8 cellular contexts compared by ENCODE assay signal in genomic region chr17:81371910-81372760, GRCh38. TPM values are rescaled to one million over a fixed set of nuclear protein-coding genes. Genes with fewer than 3 reads are reported as not detected.
DNase-seq lines count a peak whose midpoint lies in the region; ATAC-seq and TF ChIP-seq lines count a peak whose summit lies in the region.

No MANE protein-coding gene starts in this region.

- no peak overlapping the region for H3K9ac ChIP-seq in fibroblast of lung (ENCODE audit: insufficient read depth, low read length)
- peak overlapping the region; percentile 74 for H3K9ac ChIP-seq in neuronal stem cell (ENCODE audit: low read depth, low read length, poor library complexity)

- H3K23ac ChIP-seq in neuronal stem cell (ENCODE audit: low read depth, low read length, poor library complexity), result peak overlapping the region; percentile 85

- no peaks in the 10 kb centered on the region for H3K79me2 ChIP-seq in fibroblast of lung (ENCODE audit: control insufficient read depth, insufficient read depth, low read length)

- POLR2A ChIA-PET in RWPE1 (lab: Yijun Ruan, JAX; ENCODE audit: low non-redundant PET), result no interaction called here
- POLR2A ChIA-PET in CD8-positive, alpha-beta memory T cell (lab: Charles Lee), result no interaction called here

- peak overlapping the region; percentile 86 for H2AK5ac ChIP-seq in neuronal stem cell (ENCODE audit: low read depth, low read length)

- H3K27ac Mint-ChIP-seq in CD8-positive, alpha-beta memory T cell, result no peak overlapping the region

- H3K14ac ChIP-seq in neuronal stem cell (ENCODE audit: low read length), result peak overlapping the region; percentile 86

- CTCF ChIA-PET in RWPE1 (lab: Yijun Ruan, JAX), result interaction anchor here (0.6 to 0.7 kb wide), 4 partner anchors 17 to 112 kb away, joined by 3 to 4 read pairs (median 3); no protein-coding TSS in a partner anchor
- CTCF ChIA-PET in CD8-positive, alpha-beta memory T cell (lab: Charles Lee), result no interaction called here

- peaks cover 2% of the 10 kb centered on the region for H3K27me3 ChIP-seq in fibroblast of lung (ENCODE audit: control insufficient read depth, insufficient read depth, low read length)
- H3K27me3 ChIP-seq in neuronal stem cell (ENCODE audit: control insufficient read depth in 3 of 3, insufficient read depth in 3 of 3, low read depth in 1 of 3, low read length in 3 of 3), result peaks cover 0 to 7% (median 0%) of the 10 kb centered on the region in 3 experiments
- no peaks in the 10 kb centered on the region for H3K27me3 ChIP-seq in CD8-positive, alpha-beta memory T cell (ENCODE audit: insufficient read depth, low read length, poor library complexity, severe bottlenecking)

- H3K9me3 Mint-ChIP-seq in CD8-positive, alpha-beta memory T cell, result no peaks in the 10 kb centered on the region

- H3K4me2 ChIP-seq in fibroblast of lung (ENCODE audit: extremely low read depth, insufficient read depth, low read length) (no peak overlapping the region), neuronal stem cell (ENCODE audit: insufficient read depth, low read length, poor library complexity, severe bottlenecking) (no peak overlapping the region)

- H3K18ac ChIP-seq in neuronal stem cell (ENCODE audit: low read length), result peak overlapping the region; percentile 92

- H3K27ac ChIP-seq in RWPE1, result peak overlapping the region; percentile 21; the same call in 1 of the 2 replicates
- H3K27ac ChIP-seq in fibroblast of lung (ENCODE audit: insufficient read depth, low read length), result no peak overlapping the region
- H3K27ac ChIP-seq in neuronal stem cell (replicated peaks; ENCODE audit: low read length), result no peak overlapping the region
- no peak overlapping the region for H3K27ac ChIP-seq in CD8-positive, alpha-beta memory T cell (ENCODE audit: low read depth, low read length)

- no peak overlapping the region for H2BK5ac ChIP-seq in neuronal stem cell (ENCODE audit: low read length)

- peak overlapping the region; percentile 99 for H2BK12ac ChIP-seq in neuronal stem cell (ENCODE audit: low read length)

- TF ChIP-seq CTCF in RWPE1 (conservative IDR thresholded peaks at IDR 0.05; ENCODE audit: low read depth) (peak; percentile 50), fibroblast of lung (conservative IDR thresholded peaks at IDR 0.05 in 1 of 2, IDR thresholded peaks at IDR 0.05 in 1 of 2; ENCODE audit: low read depth in 1 of 2, low read length in 2 of 2) (peak; percentile 28 to 52)

- H3K4me3 ChIP-seq in fibroblast of lung (replicated peaks in 1 of 4; ENCODE audit: control extremely low read depth in 1 of 4, insufficient read depth in 1 of 4, low read depth in 3 of 4, low read length in 4 of 4) (no peak overlapping the region), neuronal stem cell (ENCODE audit: low read length in 2 of 2) (no peak overlapping the region)
- H3K4me3 ChIP-seq in CD8-positive, alpha-beta memory T cell (ENCODE audit: low read length), result no peak overlapping the region

- no peak overlapping the region for H2BK120ac ChIP-seq in neuronal stem cell (ENCODE audit: low read depth, low read length)

- H3K36me3 ChIP-seq in fibroblast of lung (ENCODE audit: control insufficient read depth, insufficient read depth, low read length) (no peaks in the 10 kb centered on the region), neuronal stem cell (replicated peaks in 1 of 2; ENCODE audit: control insufficient read depth in 2 of 2, insufficient read depth in 2 of 2, low read length in 2 of 2) (no peaks in the 10 kb centered on the region)
- H3K36me3 ChIP-seq in CD8-positive, alpha-beta memory T cell (ENCODE audit: insufficient read depth, low read length), result no peaks in the 10 kb centered on the region

- H3K4me1 ChIP-seq in fibroblast of lung (ENCODE audit: control insufficient read depth, extremely low read depth, insufficient read depth, low read length), result no peaks in the 10 kb centered on the region
- peaks cover 2 to 3% of the 10 kb centered on the region in 2 donors for H3K4me1 ChIP-seq in neuronal stem cell (ENCODE audit: control insufficient read depth in 2 of 2, insufficient read depth in 1 of 2, low read depth in 1 of 2, low read length in 2 of 2)
- H3K4me1 ChIP-seq in CD8-positive, alpha-beta memory T cell (ENCODE audit: insufficient read depth, low read length), result no peaks in the 10 kb centered on the region

- H3K79me1 ChIP-seq in neuronal stem cell (ENCODE audit: low read depth, low read length), result peaks cover 2% of the 10 kb centered on the region

- no peaks in the 10 kb centered on the region for H3K4me1 Mint-ChIP-seq in CD8-positive, alpha-beta memory T cell

- DNase-seq in DMS114 treated with DMSO at 0.1 percent for 48 hours (lab: John Stamatoyannopoulos, UW; ENCODE audit: unreplicated experiment), result peak; percentile 20
- DNase-seq in RWPE1 (ENCODE audit: low spot score), result no peak
- DNase-seq in fibroblast of lung (ENCODE audit: low read depth in 2 of 2), result peak; percentile 22 to 52
- DNase-seq in neuronal stem cell (ENCODE audit: low spot score), result no peak
- no peak for DNase-seq in CD8-positive, alpha-beta memory T cell
- no peak for DNase-seq in NCI-H2227 treated with DMSO at 0.1 percent for 48 hours (lab: John Stamatoyannopoulos, UW)
- no peak for DNase-seq in GM19240 (ENCODE audit: insufficient read length, low spot score)

- H3K4me3 Mint-ChIP-seq in CD8-positive, alpha-beta memory T cell, result no peak overlapping the region

- no CpG with 5 or more reads among the region's 22 CpGs for WGBS in neuronal stem cell (ENCODE audit: extremely low coverage in 2 of 2, insufficient read length in 2 of 2, insufficient replicate concordance in 1 of 2), 2 donors

- H4K20me1 ChIP-seq in fibroblast of lung (ENCODE audit: control insufficient read depth, extremely low read depth, insufficient read depth, low read length), result no peaks in the 10 kb centered on the region

- no peak overlapping the region for H4K91ac ChIP-seq in neuronal stem cell (ENCODE audit: low read depth, low read length, poor library complexity)

- no peaks in the 10 kb centered on the region for H3K9me3 ChIP-seq in fibroblast of lung (ENCODE audit: control insufficient read depth, insufficient read depth, low read depth, low read length)
- H3K9me3 ChIP-seq in neuronal stem cell (replicated peaks in 1 of 2; ENCODE audit: control insufficient read depth in 2 of 2, insufficient read depth in 1 of 2, low read depth in 1 of 2, low read length in 2 of 2), result peaks cover 0 to 5% of the 10 kb centered on the region in 2 donors
- no peaks in the 10 kb centered on the region for H3K9me3 ChIP-seq in CD8-positive, alpha-beta memory T cell (ENCODE audit: low read length)

- H4K8ac ChIP-seq in neuronal stem cell (ENCODE audit: low read depth, low read length), result no peak overlapping the region

- H3K36me3 Mint-ChIP-seq in CD8-positive, alpha-beta memory T cell, result no peaks in the 10 kb centered on the region

- no peak for ATAC-seq in HG03460 (IDR thresholded peaks at IDR 0.05; ENCODE audit: unreplicated experiment)

- H2AFZ ChIP-seq in fibroblast of lung (ENCODE audit: low read length) (no peak overlapping the region), neuronal stem cell (ENCODE audit: low read length) (peak overlapping the region; percentile 87)

- H2BK15ac ChIP-seq in neuronal stem cell (ENCODE audit: low read length), result peak overlapping the region; percentile 77

- H3K4ac ChIP-seq in neuronal stem cell (ENCODE audit: low read length), result no peak overlapping the region

- peaks cover 6 to 14% of the 10 kb centered on the region in 2 donors for H3K27me3 Mint-ChIP-seq in CD8-positive, alpha-beta memory T cell

RNA-seq across cellular contexts. Expression of gene BAHCC1, which starts 23.1 kb away (rescaled TPM):
- 3.9 and 7.3 TPM in 2 replicates for total RNA-seq in fibroblast of lung
- 1.5 and 1.8 TPM in 2 replicates for polyA plus RNA-seq in fibroblast of lung
- polyA plus RNA-seq in fibroblast of lung (2012), result 6.8 and 7.2 TPM in 2 replicates
- 6.3 and 8.6 TPM in 2 replicates for polyA minus RNA-seq in fibroblast of lung (ENCODE audit: low replicate concordance)
- 15.9 TPM for polyA plus RNA-seq in neuronal stem cell (2013, experiment 1 of 2)
- 17.5 TPM for polyA plus RNA-seq in neuronal stem cell (2013, experiment 2 of 2)
- not detected for total RNA-seq in CD8-positive, alpha-beta memory T cell
- polyA plus RNA-seq in CD8-positive, alpha-beta memory T cell, result not detected

Comparison
In these comparisons a context has a peak if more than half of its experiments do, and no peak if none do; other contexts are left out.
1. DNase-seq: peak in DMS114 treated with DMSO at 0.1 percent for 48 hours (single experiment) and fibroblast of lung (2 of 2); none in RWPE1 (single experiment), neuronal stem cell (single experiment), CD8-positive, alpha-beta memory T cell (0 of 5), NCI-H2227 treated with DMSO at 0.1 percent for 48 hours (single experiment) and GM19240 (single experiment).